ENCODE assay signal across 9 cellular contexts in genomic region chr7:44959433-44959951, GRCh38. TPM values are rescaled to one million over a fixed set of nuclear protein-coding genes. Genes with fewer than 3 reads are reported as not detected.
DNase-seq lines count a peak whose midpoint lies in the region; ATAC-seq, FAIRE-seq and TF ChIP-seq lines count a peak whose summit lies in the region.
"Had no signal": no experiment of that assay in that cellular context is flagged by ENCODE, and none has a peak within 500 bp of the region (broad histone marks: within the 10 kb centered on the region; RNA-seq: fewer than 3 reads in every experiment).

No MANE protein-coding gene starts in this region.

- POLR2A ChIA-PET in K562 (lab: Yijun Ruan, JAX) = interaction anchor here (0.5 to 0.6 kb wide), 2 partner anchors 27 to 145 kb away, joined by 3 to 4 read pairs; no protein-coding TSS in a partner anchor

- DNase-seq in activated naive CD4-positive, alpha-beta T cell treated with anti-CD3 and anti-CD28 coated beads for 36 hours = peak; percentile 65
- DNase-seq in activated naive CD4-positive, alpha-beta T cell (lab: John Stamatoyannopoulos, UW) = no peak
- peak; percentile 34 for DNase-seq in RWPE2 (ENCODE audit: low spot score)
- DNase-seq in K562 (ENCODE audit: extremely low read depth in 1 of 4, low spot score in 3 of 4) = peak; percentile 56 to 66 (median 60)
- no peak for DNase-seq in type B pancreatic cell (ENCODE audit: extremely low spot score, unreplicated experiment)
- no peak for DNase-seq in left ventricle myocardium inferior
- no peak for DNase-seq in NCI-H2171 treated with DMSO at 0.1 percent for 48 hours (lab: John Stamatoyannopoulos, UW)
- DNase-seq: DMS 273 treated with DMSO at 0.1 percent for 48 hours had no signal

- intact Hi-C loops in activated naive CD4-positive, alpha-beta T cell treated with anti-CD3 and anti-CD28 coated beads for 36 hours (cut with micrococcal nuclease) = no loop called here
- intact Hi-C loops in K562 (cut with micrococcal nuclease) (no loop called here), left ventricle myocardium inferior (cut with micrococcal nuclease) (no loop called here)

- H3K27ac Mint-ChIP-seq in activated naive CD4-positive, alpha-beta T cell treated with anti-CD3 and anti-CD28 coated beads for 36 hours = peak overlapping the region; percentile 80
- peak overlapping the region; percentile 73 for H3K27ac Mint-ChIP-seq in type B pancreatic cell

- no peaks in the 10 kb centered on the region for H3K79me2 ChIP-seq in K562 (ENCODE audit: control insufficient read depth, insufficient read depth, low read length)

- no peak overlapping the region for H3K4me3 Mint-ChIP-seq in activated naive CD4-positive, alpha-beta T cell treated with anti-CD3 and anti-CD28 coated beads for 36 hours
- H3K4me3 Mint-ChIP-seq in type B pancreatic cell = no peak overlapping the region

- H3K36me3 ChIP-seq in RWPE2 (ENCODE audit: low read depth) (no peaks in the 10 kb centered on the region), K562 (ENCODE audit: control insufficient read depth, insufficient read depth, low read length) (no peaks in the 10 kb centered on the region), left ventricle myocardium inferior (no peaks in the 10 kb centered on the region)

- WGBS in K562 (ENCODE audit: insufficient coverage, low coverage, missing lambda C conversion rate) = 14% methylated on average over 8 of the region's 8 CpGs

- no peaks in the 10 kb centered on the region for H3K4me1 ChIP-seq in RWPE2 (ENCODE audit: insufficient read depth, poor library complexity, severe bottlenecking)
- peaks cover 32 to 39% of the 10 kb centered on the region in 2 experiments for H3K4me1 ChIP-seq in K562 (replicated peaks in 1 of 2; ENCODE audit: control insufficient read depth in 2 of 2, insufficient read depth in 2 of 2, low read length in 2 of 2)
- H3K4me1 ChIP-seq in left ventricle myocardium inferior = peaks cover 12% of the 10 kb centered on the region

- H3K9ac ChIP-seq in K562 (ENCODE audit: insufficient read depth in 1 of 2, low read depth in 2 of 2, low read length in 2 of 2) = peak overlapping the region in 1 of 2 experiments; percentile 19; a peak in 1 of 4 replicates

- CTCF ChIA-PET in activated naive CD4-positive, alpha-beta T cell treated with anti-CD3 and anti-CD28 coated beads for 36 hours (lab: Charles Lee) = no interaction called here
- CTCF ChIA-PET in K562 (lab: Yijun Ruan, JAX; ENCODE audit: low intra/inter-chr PET ratio) = no interaction called here

- FAIRE-seq in K562 (lab: Jason Lieb, UNC) = peak; percentile 85

- H3K27me3 Mint-ChIP-seq in activated naive CD4-positive, alpha-beta T cell treated with anti-CD3 and anti-CD28 coated beads for 36 hours (ENCODE audit: low read depth) = no peaks in the 10 kb centered on the region
- H3K27me3 Mint-ChIP-seq in type B pancreatic cell = peaks cover 25% of the 10 kb centered on the region

- no peak for TF ChIP-seq RAD21 in K562 (CRISPR knock-in tag; conservative IDR thresholded peaks at IDR 0.05 in 1 of 2, IDR thresholded peaks at IDR 0.05 in 1 of 2)

- peaks cover 23% of the 10 kb centered on the region for H3K4me1 Mint-ChIP-seq in activated naive CD4-positive, alpha-beta T cell treated with anti-CD3 and anti-CD28 coated beads for 36 hours (ENCODE audit: low read depth)
- H3K4me1 Mint-ChIP-seq in type B pancreatic cell (ENCODE audit: unreplicated experiment) = peaks cover 6% of the 10 kb centered on the region

- H3K36me3 Mint-ChIP-seq in activated naive CD4-positive, alpha-beta T cell treated with anti-CD3 and anti-CD28 coated beads for 36 hours (ENCODE audit: low read depth) = peaks cover 19% of the 10 kb centered on the region
- H3K36me3 Mint-ChIP-seq in type B pancreatic cell = no peaks in the 10 kb centered on the region

- no peaks in the 10 kb centered on the region for H3K9me3 Mint-ChIP-seq in activated naive CD4-positive, alpha-beta T cell treated with anti-CD3 and anti-CD28 coated beads for 36 hours
- H3K9me3 Mint-ChIP-seq in type B pancreatic cell = no peaks in the 10 kb centered on the region

- H3K9me3 ChIP-seq in RWPE2 (ENCODE audit: severe bottlenecking) (no peaks in the 10 kb centered on the region), K562 (replicated peaks; ENCODE audit: control insufficient read depth, insufficient read depth, low read depth, low read length) (no peaks in the 10 kb centered on the region), left ventricle myocardium inferior (replicated peaks) (no peaks in the 10 kb centered on the region)

- no peak for TF ChIP-seq EP300 in K562 (IDR thresholded peaks at IDR 0.05; ENCODE audit: low read length)

- peak overlapping the region; percentile 54; the same call in 1 of the 2 replicates for H3K4me2 ChIP-seq in K562 (ENCODE audit: insufficient read depth, low read length)

- H2AFZ ChIP-seq in K562 (ENCODE audit: low read depth, low read length) = peak overlapping the region; percentile 80

- in situ Hi-C loops in K562 (cut with MboI) = no loop called here

- H3K27me3 ChIP-seq in RWPE2 (ENCODE audit: insufficient read depth, poor library complexity, severe bottlenecking) (peaks cover 8% of the 10 kb centered on the region), K562 (ENCODE audit: control insufficient read depth in 2 of 2, insufficient read depth in 2 of 2, low read length in 2 of 2) (no peaks in the 10 kb centered on the region), left ventricle myocardium inferior (ENCODE audit: low read depth) (peaks cover 43% of the 10 kb centered on the region)

- ATAC-seq in RWPE2 (ENCODE audit: low read depth) (peak; percentile 40), K562 (peak; percentile 52), HG03139 (IDR thresholded peaks at IDR 0.05; ENCODE audit: unreplicated experiment) (no peak)

- H3K9me1 ChIP-seq in K562 (ENCODE audit: control insufficient read depth, insufficient read depth, low read length) = peaks cover 3% of the 10 kb centered on the region

- H4K20me1 ChIP-seq in K562 (replicated peaks; ENCODE audit: control insufficient read depth, insufficient read depth, low read length) = no peaks in the 10 kb centered on the region

- H3K27ac ChIP-seq in RWPE2 (ENCODE audit: poor library complexity, severe bottlenecking) (no peak overlapping the region), K562 (ENCODE audit: extremely low read depth, low read depth, low read length) (peak overlapping the region; percentile 3; the same call in 1 of the 3 replicates), left ventricle myocardium inferior (replicated peaks) (no peak overlapping the region)

- H3K4me3 ChIP-seq in RWPE2 (ENCODE audit: severe bottlenecking) = no peak overlapping the region
- H3K4me3 ChIP-seq in K562 = no peak overlapping the region
- no peak overlapping the region for H3K4me3 ChIP-seq in left ventricle myocardium inferior

- TF ChIP-seq POLR2A in K562 (conservative IDR thresholded peaks at IDR 0.05) = no peak

- no TSS peak for BruUV-seq in K562 (replicated peaks; lab: Mats Ljungman, UMichigan)

- TF ChIP-seq CTCF in RWPE2 (IDR thresholded peaks at IDR 0.05; ENCODE audit: poor library complexity, severe bottlenecking) (no peak), K562 (IDR thresholded peaks at IDR 0.05 in 2 of 3, conservative IDR thresholded peaks at IDR 0.05 in 1 of 3; ENCODE audit: insufficient read depth in 2 of 3, low read depth in 1 of 3, low read length in 3 of 3) (no peak), type B pancreatic cell (conservative IDR thresholded peaks at IDR 0.05) (no peak), left ventricle myocardium inferior (IDR thresholded peaks at IDR 0.05; ENCODE audit: borderline replicate concordance) (no peak)

RNA-seq across cellular contexts. Expression of gene MYO1G, which starts 19.3 kb away (rescaled TPM):
- total RNA-seq in activated naive CD4-positive, alpha-beta T cell treated with anti-CD3 and anti-CD28 coated beads for 36 hours = 100 to 1,000 TPM; 391 to 406 TPM
- total RNA-seq in K562 (2011; cell fraction: chromatin; rRNA removed; ENCODE audit: low replicate concordance) = 0.44 and 2.2 TPM in 2 replicates
- 1.2 and 1.3 TPM in 2 replicates for total RNA-seq in K562 (2011; cell fraction: nucleolus; rRNA removed)
- 0.88 and 1.1 TPM in 2 replicates for total RNA-seq in K562 (2011; cell fraction: nucleoplasm; rRNA removed)
- total RNA-seq in K562 (2014; rRNA removed) (0.16 and 0.23 TPM in 2 replicates), K562 (2014; rRNA removed; fragmentation: Illumina TruSeq; extraction: Trizol) (0.06 and 0.11 TPM in 2 replicates), K562 (2015; rRNA removed; fragmentation: Illumina TruSeq; extraction: Trizol) (0.23 and 0.25 TPM in 2 replicates), K562 (2021) (0.62 and 0.72 TPM in 2 replicates), type B pancreatic cell (ENCODE audit: low replicate concordance) (0.52 and 0.53 TPM in 2 replicates), left ventricle myocardium inferior (0.77 TPM)
- polyA plus RNA-seq in K562 (2011; rRNA removed) (0.08 and 0.10 TPM in 2 replicates), K562 (2014; fragmentation: Illumina TruSeq; extraction: Trizol) (0.04 and 0.26 TPM in 2 replicates), K562 (2014; fragmentation: Nextera tagmentation; extraction: Ambion mirVana) (under 1 TPM in 1 of 2 experiments, not detected in 1; 0.03 TPM), K562 (2014; rRNA removed) (0.16 and 0.26 TPM in 2 replicates)
- 0.03 and 0.33 TPM in 2 replicates for polyA plus RNA-seq in K562 (2011; cell fraction: cytosol; rRNA removed)
- 0.39 and 1.3 TPM in 2 replicates for polyA plus RNA-seq in K562 (2011; cell fraction: nucleus; rRNA removed)
- 0.30 and 0.71 TPM in 2 replicates for polyA plus RNA-seq in K562 (2012)
- polyA minus RNA-seq in K562 (2011; rRNA and poly(A)+ RNA removed) = 0.27 and 0.28 TPM in 2 replicates
- polyA minus RNA-seq in K562 (2011; cell fraction: cytosol; rRNA and poly(A)+ RNA removed) = 0.73 and 0.86 TPM in 2 replicates
- polyA minus RNA-seq in K562 (2011; cell fraction: nucleus; rRNA and poly(A)+ RNA removed) = 1.3 and 1.5 TPM in 2 replicates

RNA-seq across cellular contexts. Expression of gene CCM2, which starts 40.5 kb away (rescaled TPM):
- 10 to 100 TPM; 87.9 to 88.3 TPM for total RNA-seq in activated naive CD4-positive, alpha-beta T cell treated with anti-CD3 and anti-CD28 coated beads for 36 hours
- 44.0 and 75.1 TPM in 2 replicates for total RNA-seq in K562 (2011; cell fraction: chromatin; rRNA removed; ENCODE audit: low replicate concordance)
- total RNA-seq in K562 (2011; cell fraction: nucleolus; rRNA removed) = 40.9 and 43.2 TPM in 2 replicates
- total RNA-seq in K562 (2011; cell fraction: nucleoplasm; rRNA removed) = 50.7 and 64.6 TPM in 2 replicates
- total RNA-seq in K562 (2014; rRNA removed) (38.6 and 46.5 TPM in 2 replicates), K562 (2014; rRNA removed; fragmentation: Illumina TruSeq; extraction: Trizol) (9.5 and 12.4 TPM in 2 replicates), K562 (2015; rRNA removed; fragmentation: Illumina TruSeq; extraction: Trizol) (15.8 and 17.9 TPM in 2 replicates), K562 (2021) (33.9 and 35.2 TPM in 2 replicates), type B pancreatic cell (ENCODE audit: low replicate concordance) (29.8 and 33.8 TPM in 2 replicates), left ventricle myocardium inferior (24.5 TPM)
- polyA plus RNA-seq in K562 (2011; rRNA removed) (28.8 and 35.2 TPM in 2 replicates), K562 (2014; fragmentation: Illumina TruSeq; extraction: Trizol) (25.9 and 30.9 TPM in 2 replicates), K562 (2014; fragmentation: Nextera tagmentation; extraction: Ambion mirVana) (1 to 10 TPM in 1 of 2 experiments, under 1 TPM in 1; 0.41 to 2.0 TPM), K562 (2014; rRNA removed) (29.3 and 36.1 TPM in 2 replicates)
- 33.7 and 78.6 TPM in 2 replicates for polyA plus RNA-seq in K562 (2011; cell fraction: cytosol; rRNA removed)
- polyA plus RNA-seq in K562 (2011; cell fraction: nucleus; rRNA removed) = 40.1 and 81.8 TPM in 2 replicates
- polyA plus RNA-seq in K562 (2012) = 28.0 and 45.2 TPM in 2 replicates
- 15.6 and 28.1 TPM in 2 replicates for polyA minus RNA-seq in K562 (2011; rRNA and poly(A)+ RNA removed)
- 27.2 and 30.5 TPM in 2 replicates for polyA minus RNA-seq in K562 (2011; cell fraction: cytosol; rRNA and poly(A)+ RNA removed)
- 15.8 and 18.1 TPM in 2 replicates for polyA minus RNA-seq in K562 (2011; cell fraction: nucleus; rRNA and poly(A)+ RNA removed)

Comparison
In these comparisons a context has a peak if more than half of its experiments do, and no peak if none do; other contexts are left out.
1. DNase-seq: peak in activated naive CD4-positive, alpha-beta T cell treated with anti-CD3 and anti-CD28 coated beads for 36 hours (single experiment), RWPE2 (single experiment) and K562 (4 of 4); none in activated naive CD4-positive, alpha-beta T cell (0 of 4), type B pancreatic cell (single experiment), left ventricle myocardium inferior (single experiment) and NCI-H2171 treated with DMSO at 0.1 percent for 48 hours (single experiment).
2. RNA of gene MYO1G, which starts 19.3 kb away (total RNA-seq): 391 to 406 TPM in activated naive CD4-positive, alpha-beta T cell treated with anti-CD3 and anti-CD28 coated beads for 36 hours; 0.77 TPM in left ventricle myocardium inferior (single experiment), 0.52 to 0.53 TPM in type B pancreatic cell and 0.06 to 2.2 TPM in K562; every median in the first group is over 100 times any median in the second.